ENCODE assay signal across 1 cellular context in genomic region chr14:64159588-64159987, GRCh38.
TF ChIP-seq lines count a peak whose summit lies in the region.

No MANE protein-coding gene starts in this region.

TF ChIP-seq in GM12878, 131 proteins besides CTCF, POLR2A, EP300 and RAD21:
- TF ChIP-seq ZSCAN29 (IDR thresholded peaks at IDR 0.05) (no peak), ELK1 (IDR thresholded peaks at IDR 0.05; ENCODE audit: low read depth, low read length) (no peak), SMC3 (IDR thresholded peaks at IDR 0.05; ENCODE audit: borderline replicate concordance, low read length) (peak; percentile 45; the same call in 1 of the 2 replicates)
